1 cellular context compared by ENCODE assay signal in the genomic region with DNA sequence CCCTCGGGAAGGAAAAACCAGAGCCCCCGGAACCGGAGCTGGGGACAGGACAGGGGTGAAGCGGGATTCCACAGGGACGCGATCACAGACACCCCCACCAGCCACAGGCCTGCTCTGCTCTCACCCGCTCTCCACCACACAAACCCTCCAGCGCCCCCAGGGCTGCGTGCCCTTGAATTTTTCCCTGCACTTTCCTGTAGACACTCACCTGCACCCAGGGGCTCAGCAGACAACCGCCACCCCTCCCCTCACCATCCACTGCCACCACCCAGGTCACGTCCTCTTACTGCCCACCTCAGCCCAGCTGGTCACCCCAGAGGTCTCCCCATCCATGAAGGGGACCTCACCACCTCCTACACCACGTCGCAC.
TF ChIP-seq lines count a peak whose summit lies in the region.

No MANE protein-coding gene starts in this region.

TF ChIP-seq in GM12878, 131 proteins besides CTCF, POLR2A, EP300 and RAD21:
- TF ChIP-seq HCFC1 (IDR thresholded peaks at IDR 0.05; ENCODE audit: low read length) (no peak), TCF12 (IDR thresholded peaks at IDR 0.05; ENCODE audit: low read depth, low read length) (no peak), NRF1 (conservative IDR thresholded peaks at IDR 0.05; ENCODE audit: low read depth, low read length) (no peak), NFXL1 (IDR thresholded peaks at IDR 0.05; ENCODE audit: borderline replicate concordance) (no peak), LARP7 (IDR thresholded peaks at IDR 0.05) (no peak), CREB1 (IDR thresholded peaks at IDR 0.05; ENCODE audit: low read depth) (no peak), EED (IDR thresholded peaks at IDR 0.05; ENCODE audit: low read depth) (no peak)
